ENCODE assay signal across 1 cellular context in genomic region chr15:80152180-80152895, GRCh38.
TF ChIP-seq lines count a peak whose summit lies in the region.

No MANE protein-coding gene starts in this region.

TF ChIP-seq in HEK293, 187 proteins besides CTCF, POLR2A, EP300 and RAD21 (continued from another document):
- TF ChIP-seq ZNF660 (tag by site-specific recombination; IDR thresholded peaks at IDR 0.05) (no peak), IKZF3 (tag by site-specific recombination; IDR thresholded peaks at IDR 0.05) (no peak), ZNF394 (tag by site-specific recombination; IDR thresholded peaks at IDR 0.05; ENCODE audit: borderline replicate concordance) (no peak), ZNF155 (tag by site-specific recombination; IDR thresholded peaks at IDR 0.05) (no peak)
